In genomic region chr18:68267583-68267982, GRCh38 we compare ENCODE assay signal across 18 cellular contexts.
DNase-seq lines count a peak whose midpoint lies in the region; ATAC-seq, FAIRE-seq and TF ChIP-seq lines count a peak whose summit lies in the region.
"Had no signal": no experiment of that assay in that cellular context is flagged by ENCODE, and none has a peak within 500 bp of the region (broad histone marks: within the 10 kb centered on the region; RNA-seq: fewer than 3 reads in every experiment).

No MANE protein-coding gene starts in this region.

- H3K18ac ChIP-seq in IMR-90 (ENCODE audit: low read depth, low read length): no peak overlapping the region

- no peak overlapping the region for H2BK20ac ChIP-seq in IMR-90 (ENCODE audit: low read depth, low read length)

- H4K20me1 ChIP-seq in IMR-90 (ENCODE audit: insufficient read depth, low read length): no peaks in the 10 kb centered on the region

- H3K23ac ChIP-seq in IMR-90 (ENCODE audit: low read depth, low read length): no peak overlapping the region

- POLR2A ChIA-PET in IMR-90 (lab: Charles Lee; ENCODE audit: unreplicated experiment): no interaction called here

- peak overlapping the region; percentile 69 for H2BK5ac ChIP-seq in IMR-90 (ENCODE audit: low read depth, low read length, poor library complexity, severe bottlenecking)

- H3K36me3 ChIP-seq in IMR-90 (ENCODE audit: control insufficient read depth, insufficient read depth, low read length) (no peaks in the 10 kb centered on the region), brain microvascular endothelial cell (replicated peaks) (no peaks in the 10 kb centered on the region), kidney (ENCODE audit: control insufficient read depth in 1 of 2, insufficient read depth in 2 of 2, low read length in 2 of 2) (no peaks in the 10 kb centered on the region)
- H3K36me3 ChIP-seq: heart left ventricle, upper lobe of left lung had no signal

- no TSS peak for BruUV-seq in IMR-90 (replicated peaks; lab: Mats Ljungman, UMichigan)

- H3K27me3 ChIP-seq in IMR-90 (ENCODE audit: control insufficient read depth, insufficient read depth, low read length) (no peaks in the 10 kb centered on the region), brain microvascular endothelial cell (replicated peaks) (no peaks in the 10 kb centered on the region)
- H3K27me3 ChIP-seq: heart left ventricle, upper lobe of left lung had no signal

- H3K9me3 ChIP-seq in IMR-90 (ENCODE audit: control insufficient read depth, insufficient read depth, low read length) (no peaks in the 10 kb centered on the region), kidney (ENCODE audit: control insufficient read depth in 1 of 2, low read length in 2 of 2) (no peaks in the 10 kb centered on the region)
- H3K9me3 ChIP-seq: heart left ventricle, upper lobe of left lung had no signal

- peak; percentile 62 for DNase-seq in AG08395 (ENCODE audit: low spot score)
- DNase-seq in IMR-90: peak; percentile 90
- peak; percentile 23 for DNase-seq in brain microvascular endothelial cell
- DNase-seq in iris pigment epithelial cell (ENCODE audit: low read depth): peak; percentile 85
- DNase-seq in kidney: no peak
- no peak for DNase-seq in ureter (ENCODE audit: low spot score)
- no peak for DNase-seq in activated CD4-positive, alpha-beta T cell treated with anti-CD3 and anti-CD28 coated beads for 48 hours
- no peak for DNase-seq in NCI-H2171 (lab: John Stamatoyannopoulos, UW)
- DNase-seq: activated CD4-positive, alpha-beta T cell treated with anti-CD3 and anti-CD28 coated beads, Interleukin-2, amount 50 U/mL, for 1 hour; activated naive CD4-positive, alpha-beta T cell treated with anti-CD3 and anti-CD28 coated beads, Interleukin-2, amount 10 ng/mL, durations not matched to agents 7 days and 5 days; activated T-cell treated with anti-CD3 and anti-CD28 coated beads for 4 hours; central memory CD4-positive, alpha-beta T cell; heart left ventricle; NCI-H2107; NCI-H69; retina; upper lobe of left lung had no signal

- no peak overlapping the region for H2AK9ac ChIP-seq in IMR-90 (replicated peaks; ENCODE audit: low read depth, low read length, poor library complexity)

- intact Hi-C loops in IMR-90 (cut with micrococcal nuclease): loop anchor here (10.0 kb wide), 2 partner anchors 357 to 753 kb away; partner anchors contain the start of gene DSEL
- intact Hi-C loops in kidney (cut with DNase I): no loop called here

- H4K8ac ChIP-seq in IMR-90 (ENCODE audit: low read depth in 2 of 2, low read length in 2 of 2): no peak overlapping the region

- TF ChIP-seq POLR2A in IMR-90 (IDR thresholded peaks at IDR 0.05; ENCODE audit: low read depth, low read length): no peak

- no peaks in the 10 kb centered on the region for H3K79me1 ChIP-seq in IMR-90 (ENCODE audit: low read depth in 1 of 2, low read length in 2 of 2)

- no peak overlapping the region for H3K4ac ChIP-seq in IMR-90 (ENCODE audit: low read depth, low read length)

- no peak overlapping the region for H3K4me2 ChIP-seq in IMR-90 (ENCODE audit: low read depth, low read length)

- H4K5ac ChIP-seq in IMR-90 (ENCODE audit: low read depth, low read length): no peak overlapping the region

- no peak overlapping the region for H2BK15ac ChIP-seq in IMR-90 (ENCODE audit: low read depth, low read length)

- no peak overlapping the region for H2AK5ac ChIP-seq in IMR-90 (ENCODE audit: low read depth, low read length)

- CTCF ChIA-PET in IMR-90 (lab: Yijun Ruan, JAX): interaction anchor here (0.6 kb wide), 1 partner anchor 164 kb away, joined by 3 read pairs; no protein-coding TSS in a partner anchor

- dilution Hi-C loops in IMR-90 (cut with HindIII; ENCODE audit: low sequenced_read_pairs, unreplicated experiment): no loop called here

- TF ChIP-seq CTCF in IMR-90 (conservative IDR thresholded peaks at IDR 0.05; ENCODE audit: low read depth, low read length) (no peak), brain microvascular endothelial cell (IDR thresholded peaks at IDR 0.05; ENCODE audit: low read depth, low read length, missing control alignments) (no peak), kidney (IDR thresholded peaks at IDR 0.05; ENCODE audit: borderline replicate concordance, extremely low read depth, insufficient read depth) (no peak)

- H3K56ac ChIP-seq in IMR-90 (ENCODE audit: extremely low read depth, insufficient read depth, low read length): no peak overlapping the region

- H3K27ac ChIP-seq in IMR-90 (ENCODE audit: insufficient read depth, low read length) (no peak overlapping the region), brain microvascular endothelial cell (no peak overlapping the region), kidney (ENCODE audit: low read depth in 2 of 2, low read length in 2 of 2) (no peak overlapping the region)
- H3K27ac ChIP-seq: heart left ventricle, upper lobe of left lung had no signal

- no peak overlapping the region for H2BK120ac ChIP-seq in IMR-90 (ENCODE audit: low read depth, low read length)

- H4K91ac ChIP-seq in IMR-90 (ENCODE audit: insufficient read depth, low read depth, low read length): no peak overlapping the region

- H2AFZ ChIP-seq in IMR-90 (replicated peaks; ENCODE audit: low read length, poor library complexity): no peak overlapping the region

- in situ Hi-C loops in IMR-90 (cut with MboI; ENCODE audit: low sequenced_read_pairs) (no loop called here), brain microvascular endothelial cell (cut with HindIII; ENCODE audit: low pct_ligation_motif_present, low sequenced_read_pairs) (no loop called here)

- peaks cover 3% of the 10 kb centered on the region for H3K9me1 ChIP-seq in IMR-90 (ENCODE audit: insufficient read depth, low read length)

- H3K9ac ChIP-seq in IMR-90 (ENCODE audit: low read depth, low read length) (no peak overlapping the region), kidney (ENCODE audit: low read length in 2 of 2) (no peak overlapping the region)

- ATAC-seq in IMR-90 (ENCODE audit: low read depth): peak; percentile 77
- ATAC-seq: heart left ventricle had no signal

- no peak overlapping the region for H3K4me3 ChIP-seq in IMR-90 (ENCODE audit: insufficient read depth, low read depth, low read length)
- H3K4me3 ChIP-seq in brain microvascular endothelial cell (ENCODE audit: low read depth, low read length): no peak overlapping the region
- no peak overlapping the region for H3K4me3 ChIP-seq in kidney (ENCODE audit: low read length in 2 of 2)
- H3K4me3 ChIP-seq: heart left ventricle, upper lobe of left lung had no signal

- FAIRE-seq in kidney (lab: Jason Lieb, UNC): no peak
- FAIRE-seq: islet of Langerhans had no signal

- no peak for TF ChIP-seq RAD21 in IMR-90 (IDR thresholded peaks at IDR 0.05; ENCODE audit: low read length)

- no peak overlapping the region for H3K14ac ChIP-seq in IMR-90 (replicated peaks; ENCODE audit: low read depth, low read length)

- peaks cover 5% of the 10 kb centered on the region for H3K4me1 ChIP-seq in IMR-90 (ENCODE audit: control insufficient read depth, insufficient read depth, low read length)
- H3K4me1 ChIP-seq in kidney (ENCODE audit: control insufficient read depth in 1 of 2, insufficient read depth in 1 of 2, low read depth in 1 of 2, low read length in 2 of 2): no peaks in the 10 kb centered on the region
- H3K4me1 ChIP-seq: heart left ventricle, upper lobe of left lung had no signal

TF ChIP-seq in IMR-90, 13 proteins besides CTCF, POLR2A, EP300 and RAD21:
- TF ChIP-seq SMC3 (IDR thresholded peaks at IDR 0.05; ENCODE audit: low read depth, low read length) (no peak), RCOR1 (IDR thresholded peaks at IDR 0.05; ENCODE audit: insufficient replicate concordance, low read length) (no peak), MXI1 (IDR thresholded peaks at IDR 0.05; ENCODE audit: borderline replicate concordance, low read depth, low read length) (no peak), MAFK (IDR thresholded peaks at IDR 0.05; ENCODE audit: low read depth, low read length) (peak; percentile 91), RFX5 (IDR thresholded peaks at IDR 0.05; ENCODE audit: low read depth, low read length) (no peak), FOS (IDR thresholded peaks at IDR 0.05; ENCODE audit: low read depth, low read length) (peak; percentile 48; the same call in 1 of the 2 replicates), NFE2L2 (IDR thresholded peaks at IDR 0.05; ENCODE audit: low read depth, low read length) (no peak; the same call in 1 of the 2 replicates), CHD1 (IDR thresholded peaks at IDR 0.05; ENCODE audit: low read depth, low read length) (no peak), BHLHE40 (IDR thresholded peaks at IDR 0.05; ENCODE audit: low read depth, low read length) (no peak), MAZ (IDR thresholded peaks at IDR 0.05; ENCODE audit: borderline replicate concordance, low read depth, low read length) (no peak), CEBPB (IDR thresholded peaks at IDR 0.05; ENCODE audit: low read depth, low read length) (peak; percentile 72; the same call in 1 of the 2 replicates)
- TF ChIP-seq, protein P1, sequence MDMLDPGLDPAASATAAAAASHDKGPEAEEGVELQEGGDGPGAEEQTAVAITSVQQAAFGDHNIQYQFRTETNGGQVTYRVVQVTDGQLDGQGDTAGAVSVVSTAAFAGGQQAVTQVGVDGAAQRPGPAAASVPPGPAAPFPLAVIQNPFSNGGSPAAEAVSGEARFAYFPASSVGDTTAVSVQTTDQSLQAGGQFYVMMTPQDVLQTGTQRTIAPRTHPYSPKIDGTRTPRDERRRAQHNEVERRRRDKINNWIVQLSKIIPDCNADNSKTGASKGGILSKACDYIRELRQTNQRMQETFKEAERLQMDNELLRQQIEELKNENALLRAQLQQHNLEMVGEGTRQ (IDR thresholded peaks at IDR 0.05; ENCODE audit: low read depth, low read length): no peak
- TF ChIP-seq, protein P2, sequence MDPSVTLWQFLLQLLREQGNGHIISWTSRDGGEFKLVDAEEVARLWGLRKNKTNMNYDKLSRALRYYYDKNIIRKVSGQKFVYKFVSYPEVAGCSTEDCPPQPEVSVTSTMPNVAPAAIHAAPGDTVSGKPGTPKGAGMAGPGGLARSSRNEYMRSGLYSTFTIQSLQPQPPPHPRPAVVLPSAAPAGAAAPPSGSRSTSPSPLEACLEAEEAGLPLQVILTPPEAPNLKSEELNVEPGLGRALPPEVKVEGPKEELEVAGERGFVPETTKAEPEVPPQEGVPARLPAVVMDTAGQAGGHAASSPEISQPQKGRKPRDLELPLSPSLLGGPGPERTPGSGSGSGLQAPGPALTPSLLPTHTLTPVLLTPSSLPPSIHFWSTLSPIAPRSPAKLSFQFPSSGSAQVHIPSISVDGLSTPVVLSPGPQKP (IDR thresholded peaks at IDR 0.05; ENCODE audit: borderline replicate concordance, low read depth, low read length): no peak

Comparison
In these comparisons a context has a peak if more than half of its experiments do, and no peak if none do; other contexts are left out.
1. DNase-seq: peak in AG08395 (single experiment), IMR-90 (single experiment), brain microvascular endothelial cell (single experiment) and iris pigment epithelial cell (single experiment); none in kidney (single experiment), ureter (single experiment), activated CD4-positive, alpha-beta T cell treated with anti-CD3 and anti-CD28 coated beads for 48 hours (single experiment) and NCI-H2171 (single experiment).